Comparison of ENCODE assay signal across 10 cellular contexts in genomic region chr5:72355706-72356299, GRCh38. TPM values are rescaled to one million over a fixed set of nuclear protein-coding genes. Genes with fewer than 3 reads are reported as not detected.
A peak's percentile ranks its signal among the peaks of the same experiment; 100 is the strongest.
DNase-seq lines count a peak whose midpoint lies in the region; ATAC-seq and TF ChIP-seq lines count a peak whose summit lies in the region.
"Had no signal": no experiment of that assay in that cellular context is flagged by ENCODE, and none has a peak within 500 bp of the region (broad histone marks: within the 10 kb centered on the region; RNA-seq: fewer than 3 reads in every experiment).

No MANE protein-coding gene starts in this region.

- ATAC-seq in SK-N-SH treated with all-trans-retinoic acid at 6 μM for 48 hours: peak; percentile 91
- ATAC-seq in gastrocnemius medialis: peak; percentile 39 to 91

- H3K27ac ChIP-seq in gastrocnemius medialis (no peak overlapping the region), uterus (no peak overlapping the region)
- H3K27ac ChIP-seq: BLaER1 treated with 17β-estradiol and CSF1 and Interleukin-3, amounts not matched to agents 10 nM and 100 nM had no signal

- H3K36me3 Mint-ChIP-seq in glutamatergic neuron (ENCODE audit: unreplicated experiment): no peaks in the 10 kb centered on the region

- peak; percentile 7 for DNase-seq in NCI-H1694 treated with DMSO at 0.1 percent for 48 hours (lab: John Stamatoyannopoulos, UW)
- DNase-seq in NCI-H1694 (lab: John Stamatoyannopoulos, UW): no peak
- peak; percentile 61 for DNase-seq in glutamatergic neuron
- DNase-seq in gastrocnemius medialis: peak; percentile 16 to 29
- no peak for DNase-seq in uterus
- DNase-seq in stimulated activated CD4-positive, alpha-beta T cell treated with anti-CD3 and anti-CD28 coated beads, Interleukin-2, amount 100 ng/mL, for 48 hours: no peak
- DNase-seq in T-helper 2 cell: no peak
- DNase-seq: naive B cell had no signal

- no peak overlapping the region for H3K4me3 Mint-ChIP-seq in glutamatergic neuron (ENCODE audit: unreplicated experiment)
- H3K4me3 Mint-ChIP-seq: naive B cell had no signal

- no peak overlapping the region for H3K27ac Mint-ChIP-seq in glutamatergic neuron (ENCODE audit: unreplicated experiment)

- no peaks in the 10 kb centered on the region for H3K9me3 ChIP-seq in gastrocnemius medialis
- H3K9me3 ChIP-seq in uterus: no peaks in the 10 kb centered on the region

- in situ Hi-C loops in gastrocnemius medialis (cut with MboI; ENCODE audit: low sequenced_read_pairs in 4 of 4): loop anchor here in 3 of 4 donors (5.0 to 25.0 kb wide), 3 partner anchors 171 to 481 kb away; partner anchors contain the start of gene TNPO1 (in 2 of the 3)

- no peaks in the 10 kb centered on the region for H3K27me3 Mint-ChIP-seq in glutamatergic neuron (ENCODE audit: unreplicated experiment)
- H3K27me3 Mint-ChIP-seq: naive B cell had no signal

- TF ChIP-seq CTCF in glutamatergic neuron (IDR thresholded peaks at IDR 0.05; ENCODE audit: partially characterized antibody, unreplicated experiment) (no peak), gastrocnemius medialis (IDR thresholded peaks at IDR 0.05 in 4 of 5, conservative IDR thresholded peaks at IDR 0.05 in 1 of 5) (peak in 4 of 5 experiments; percentile 27 to 57 (median 38)), uterus (IDR thresholded peaks at IDR 0.05) (peak in 2 of 4 experiments; percentile 33 to 37)

- no peaks in the 10 kb centered on the region for H3K27me3 ChIP-seq in gastrocnemius medialis
- no peaks in the 10 kb centered on the region for H3K27me3 ChIP-seq in uterus
- H3K27me3 ChIP-seq: BLaER1 treated with 17β-estradiol and CSF1 and Interleukin-3, amounts not matched to agents 10 nM and 100 nM had no signal

- TF ChIP-seq POLR2A in gastrocnemius medialis (IDR thresholded peaks at IDR 0.05): no peak
- TF ChIP-seq POLR2A in uterus (IDR thresholded peaks at IDR 0.05): no peak

- H3K4me1 ChIP-seq in gastrocnemius medialis (no peaks in the 10 kb centered on the region), uterus (no peaks in the 10 kb centered on the region)

- intact Hi-C loops in gastrocnemius medialis (cut with DNase I; ENCODE audit: low total_unique reads): no loop called here
- intact Hi-C loops in uterus (cut with DNase I; ENCODE audit: low total_unique reads): no loop called here

- H3K4me3 ChIP-seq in gastrocnemius medialis (no peak overlapping the region), uterus (no peak overlapping the region)
- H3K4me3 ChIP-seq: BLaER1 treated with 17β-estradiol and CSF1 and Interleukin-3, amounts not matched to agents 10 nM and 100 nM had no signal

- no peaks in the 10 kb centered on the region for H3K9me3 Mint-ChIP-seq in glutamatergic neuron (ENCODE audit: unreplicated experiment)
- H3K9me3 Mint-ChIP-seq: naive B cell had no signal

- no peaks in the 10 kb centered on the region for H3K4me1 Mint-ChIP-seq in glutamatergic neuron (ENCODE audit: low read depth, unreplicated experiment)
- H3K4me1 Mint-ChIP-seq: naive B cell had no signal

- H3K36me3 ChIP-seq in gastrocnemius medialis (peaks cover 0 to 8% of the 10 kb centered on the region in 2 donors), uterus (no peaks in the 10 kb centered on the region)

TF ChIP-seq in SK-N-SH treated with all-trans-retinoic acid at 6 μM for 48 hours, 23 proteins besides CTCF, POLR2A, EP300 and RAD21:
- TF ChIP-seq SNAI2 (CRISPR knock-in tag; IDR thresholded peaks at IDR 0.05): no peak
- TF ChIP-seq CREB5 (CRISPR knock-in tag; IDR thresholded peaks at IDR 0.05; ENCODE audit: low read depth): no peak
- no peak for TF ChIP-seq OSR1 (CRISPR knock-in tag; IDR thresholded peaks at IDR 0.05)

RNA-seq across cellular contexts. Expression of gene PTCD2, which starts 35.6 kb away (rescaled TPM):
- 6.7 TPM for total RNA-seq in glutamatergic neuron (ENCODE audit: unreplicated experiment)
- 10 to 100 TPM in 1 of 4 donors, 1 to 10 TPM in 3; 6.7 to 13.2 (median 9.5) TPM for total RNA-seq in gastrocnemius medialis
- 10 to 100 TPM in 1 of 4 donors, 1 to 10 TPM in 2, under 1 TPM in 1; 0.59 to 14.0 (median 5.5) TPM for total RNA-seq in uterus

RNA-seq across cellular contexts. Expression of gene MRPS27, which starts 35.8 kb away (rescaled TPM):
- total RNA-seq in glutamatergic neuron (ENCODE audit: unreplicated experiment): 30.1 TPM
- 10 to 100 TPM; 33.2 to 74.9 (median 62.3) TPM for total RNA-seq in gastrocnemius medialis
- total RNA-seq in uterus: 100 to 1,000 TPM in 1 of 4 donors, 10 to 100 TPM in 3; 45.9 to 214 (median 68.6) TPM

Comparison
In these comparisons a context has a peak if more than half of its experiments do, and no peak if none do; other contexts are left out.
1. DNase-seq: peak in NCI-H1694 treated with DMSO at 0.1 percent for 48 hours (single experiment), glutamatergic neuron (single experiment) and gastrocnemius medialis (2 of 2); none in NCI-H1694 (single experiment), uterus (0 of 2), stimulated activated CD4-positive, alpha-beta T cell treated with anti-CD3 and anti-CD28 coated beads, Interleukin-2, amount 100 ng/mL, for 48 hours (0 of 2) and T-helper 2 cell (0 of 5).